ENCODE assay signal across 8 cellular contexts in the genomic region with DNA sequence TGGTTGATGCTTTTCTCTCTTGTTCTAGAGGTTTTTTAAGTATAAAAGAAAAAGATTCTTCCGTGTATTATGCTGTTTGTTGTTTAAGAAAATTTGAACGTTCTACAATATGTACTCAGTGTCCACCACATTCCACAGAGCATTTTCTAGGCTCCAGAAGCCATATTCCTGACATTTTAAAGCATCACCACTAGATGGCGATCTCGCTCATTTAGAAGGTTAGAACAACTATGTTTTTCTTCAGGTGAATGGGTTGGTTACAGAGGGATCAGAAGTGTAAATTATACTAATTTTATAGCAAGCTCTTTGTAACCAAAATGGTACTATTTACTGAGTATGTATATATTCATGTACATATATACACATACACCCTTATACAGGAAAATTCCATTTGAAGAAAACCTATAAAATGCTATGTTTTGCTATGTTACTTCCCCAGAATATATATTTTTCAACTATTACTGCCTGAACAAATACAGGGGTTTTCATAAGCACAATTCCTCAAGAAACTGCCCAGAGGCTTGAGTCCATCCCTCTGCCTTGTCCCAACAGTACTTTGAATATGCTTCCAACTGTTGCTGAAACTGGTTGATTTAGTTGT.
DNase-seq lines count a peak whose midpoint lies in the region; ATAC-seq, FAIRE-seq and TF ChIP-seq lines count a peak whose summit lies in the region.

No MANE protein-coding gene starts in this region.

- intact Hi-C loops in CD4-positive, alpha-beta T cell (cut with DNase I, micrococcal nuclease), result no loop called here

- peak; percentile 73 for TF ChIP-seq CTCF in CD4-positive, alpha-beta T cell (IDR thresholded peaks at IDR 0.05)

- POLR2A ChIA-PET in CD4-positive, alpha-beta T cell (lab: Charles Lee), result no interaction called here

- no peaks in the 10 kb centered on the region for H3K9me3 ChIP-seq in CD4-positive, alpha-beta T cell (ENCODE audit: control insufficient read depth, low read length)

- no peak overlapping the region for H3K27ac Mint-ChIP-seq in CD4-positive, alpha-beta T cell

- H3K27me3 ChIP-seq in CD4-positive, alpha-beta T cell (ENCODE audit: control insufficient read depth, insufficient read depth, low read length), result no peaks in the 10 kb centered on the region

- H3K9me3 Mint-ChIP-seq in CD4-positive, alpha-beta T cell, result no peaks in the 10 kb centered on the region

- FAIRE-seq in TTC549 (lab: Jason Lieb, UNC) (peak; percentile 92), frontal cortex (lab: Jason Lieb, UNC) (peak; percentile 77)

- DNase-seq in CD4-positive, alpha-beta T cell, result no peak
- DNase-seq in NCI-H146 (lab: John Stamatoyannopoulos, UW) (peak; percentile 57), frontal cortex (ENCODE audit: low spot score in 2 of 2) (peak in 1 of 2 donors; percentile 9), pulmonary artery endothelial cell (ENCODE audit: low read depth, low spot score) (peak; percentile 10), OCI-M2 (lab: John Stamatoyannopoulos, UW; ENCODE audit: unreplicated experiment) (no peak)

- ATAC-seq in CD4-positive, alpha-beta T cell (ENCODE audit: poor library complexity), result no peak
- ATAC-seq in GM18499 (IDR thresholded peaks at IDR 0.05; ENCODE audit: insufficient read depth, unreplicated experiment) (peak; percentile 86), HG02798 (IDR thresholded peaks at IDR 0.05; ENCODE audit: poor library complexity, unreplicated experiment) (peak; percentile 88)

- no peak overlapping the region for H3K4me3 Mint-ChIP-seq in CD4-positive, alpha-beta T cell

- H3K36me3 Mint-ChIP-seq in CD4-positive, alpha-beta T cell (ENCODE audit: low read depth), result no peaks in the 10 kb centered on the region

- no peaks in the 10 kb centered on the region for H3K4me1 Mint-ChIP-seq in CD4-positive, alpha-beta T cell (ENCODE audit: low read depth)

- H3K27ac ChIP-seq in CD4-positive, alpha-beta T cell (ENCODE audit: low read depth, low read length), result no peak overlapping the region

- CTCF ChIA-PET in CD4-positive, alpha-beta T cell (lab: Charles Lee), result interaction anchor here (1.0 kb wide), 1 partner anchor 25 kb away, joined by 3 read pairs; no protein-coding TSS in a partner anchor

- H3K27me3 Mint-ChIP-seq in CD4-positive, alpha-beta T cell, result no peaks in the 10 kb centered on the region

Comparison
In these comparisons a context has a peak if more than half of its experiments do, and no peak if none do; other contexts are left out.
1. DNase-seq: peak in NCI-H146 (single experiment) and pulmonary artery endothelial cell (single experiment); none in CD4-positive, alpha-beta T cell (0 of 10) and OCI-M2 (single experiment).